In the genomic region with DNA sequence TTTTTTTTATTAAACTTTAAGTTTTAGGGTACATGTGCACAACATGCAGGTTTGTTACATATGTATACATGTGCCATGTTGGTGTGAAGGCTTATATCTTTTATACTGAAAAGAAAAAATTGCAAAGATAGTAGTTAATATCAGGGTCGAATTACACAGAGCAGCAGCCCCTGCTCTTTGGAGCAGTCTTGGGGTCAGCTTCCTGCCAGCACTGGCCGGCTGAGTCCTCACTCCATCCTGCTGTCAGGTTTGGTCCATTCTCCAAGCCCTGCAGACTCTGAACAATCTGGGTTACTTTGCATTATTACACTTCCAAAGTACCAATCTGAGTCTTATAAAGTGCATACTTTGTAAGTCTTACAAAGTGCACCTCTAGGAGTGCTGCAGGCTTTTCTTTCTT, we compare ENCODE assay signal across 16 cellular contexts.
DNase-seq lines count a peak whose midpoint lies in the region; ATAC-seq and TF ChIP-seq lines count a peak whose summit lies in the region.
"Had no signal": no experiment of that assay in that cellular context is flagged by ENCODE, and none has a peak within 500 bp of the region (broad histone marks: within the 10 kb centered on the region; RNA-seq: fewer than 3 reads in every experiment).

No MANE protein-coding gene starts in this region.

- POLR2A ChIA-PET in IMR-90 (lab: Charles Lee; ENCODE audit: unreplicated experiment): no interaction called here

- 0 out of 2 replicates have a peak overlapping the region, but pooled peaks have one; percentile 13 for H3K4ac ChIP-seq in IMR-90 (ENCODE audit: low read depth, low read length)

- no peak overlapping the region for H3K9ac ChIP-seq in IMR-90 (ENCODE audit: low read depth, low read length)

- H3K4me1 Mint-ChIP-seq in osteocyte (ENCODE audit: unreplicated experiment) (peaks cover 89% of the 10 kb centered on the region), T-helper 17 cell (no peaks in the 10 kb centered on the region)
- H3K4me1 Mint-ChIP-seq: B cell had no signal

- no peak overlapping the region for H3K4me2 ChIP-seq in IMR-90 (ENCODE audit: low read depth, low read length)

- H3K79me1 ChIP-seq in IMR-90 (ENCODE audit: low read depth in 1 of 2, low read length in 2 of 2): peaks cover 15 to 29% of the 10 kb centered on the region in 2 experiments

- H3K56ac ChIP-seq in IMR-90 (ENCODE audit: extremely low read depth, insufficient read depth, low read length): no peak overlapping the region

- no peak overlapping the region for H2AK9ac ChIP-seq in IMR-90 (replicated peaks; ENCODE audit: low read depth, low read length, poor library complexity)

- no peak overlapping the region for H2AFZ ChIP-seq in IMR-90 (replicated peaks; ENCODE audit: low read length, poor library complexity)

- H3K27me3 Mint-ChIP-seq in osteocyte (ENCODE audit: unreplicated experiment): no peaks in the 10 kb centered on the region
- peaks cover 6% of the 10 kb centered on the region for H3K27me3 Mint-ChIP-seq in T-helper 17 cell
- H3K27me3 Mint-ChIP-seq: B cell had no signal

- H3K27ac Mint-ChIP-seq in osteocyte (ENCODE audit: unreplicated experiment) (peak overlapping the region; percentile 76), T-helper 17 cell (no peak overlapping the region)
- H3K27ac Mint-ChIP-seq: B cell; CD4-positive, alpha-beta T cell had no signal

- dilution Hi-C loops in IMR-90 (cut with HindIII; ENCODE audit: low sequenced_read_pairs, unreplicated experiment): no loop called here

- H3K36me3 ChIP-seq in IMR-90 (ENCODE audit: control insufficient read depth, insufficient read depth, low read length): peaks cover 10% of the 10 kb centered on the region

- no peak for TF ChIP-seq RAD21 in IMR-90 (IDR thresholded peaks at IDR 0.05; ENCODE audit: low read length)

- H2BK20ac ChIP-seq in IMR-90 (ENCODE audit: low read depth, low read length): no peak overlapping the region

- no peak overlapping the region for H4K91ac ChIP-seq in IMR-90 (ENCODE audit: insufficient read depth, low read depth, low read length)

- H3K9me3 ChIP-seq in IMR-90 (ENCODE audit: control insufficient read depth, insufficient read depth, low read length) (no peaks in the 10 kb centered on the region), T-helper 17 cell (ENCODE audit: control insufficient read depth, low read length, poor library complexity, severe bottlenecking) (no peaks in the 10 kb centered on the region)

- no peak overlapping the region for H2BK15ac ChIP-seq in IMR-90 (ENCODE audit: low read depth, low read length)

- no peaks in the 10 kb centered on the region for H3K9me3 Mint-ChIP-seq in osteocyte (ENCODE audit: unreplicated experiment)
- H3K9me3 Mint-ChIP-seq: CD4-positive, alpha-beta T cell had no signal

- WGBS in IMR-90 (ENCODE audit: extremely low coverage in 2 of 2, insufficient read length in 1 of 2), 2 experiments: no CpG with 5 or more reads among the region's 2 CpGs

- CTCF ChIA-PET in IMR-90 (lab: Yijun Ruan, JAX): interaction anchor here (0.6 kb wide), 1 partner anchor 883 kb away, joined by 3 read pairs; no protein-coding TSS in a partner anchor

- no peak overlapping the region for H2BK5ac ChIP-seq in IMR-90 (ENCODE audit: low read depth, low read length, poor library complexity, severe bottlenecking)

- H3K27ac ChIP-seq in IMR-90 (ENCODE audit: insufficient read depth, low read length): no peak overlapping the region

- DNase-seq in IMR-90: no peak
- DNase-seq in choroid plexus epithelial cell (ENCODE audit: low read depth): peak; percentile 45
- DNase-seq in iPS-NIHi7 (ENCODE audit: extremely low spot score): peak; percentile 20
- DNase-seq in osteocyte (ENCODE audit: extremely low spot score, unreplicated experiment): no peak
- DNase-seq in T-helper 17 cell: no peak
- no peak for DNase-seq in NCI-H146 (lab: John Stamatoyannopoulos, UW)
- DNase-seq in D341Med (ENCODE audit: low spot score): no peak
- DNase-seq: ACHN; C1 segment of cervical spinal cord; Calu3; CD4-positive, alpha-beta T cell; DMS79; HCEC 1CT had no signal

- H4K5ac ChIP-seq in IMR-90 (ENCODE audit: low read depth, low read length): no peak overlapping the region

- intact Hi-C loops in IMR-90 (cut with micrococcal nuclease): no loop called here

- no peak for TF ChIP-seq POLR2A in IMR-90 (IDR thresholded peaks at IDR 0.05; ENCODE audit: low read depth, low read length)

- 0 out of 2 replicates have a peak, but pooled peaks cover 3% of the 10 kb centered on the region for H4K20me1 ChIP-seq in IMR-90 (ENCODE audit: insufficient read depth, low read length)

- no peak overlapping the region for H2BK120ac ChIP-seq in IMR-90 (ENCODE audit: low read depth, low read length)

- no peak overlapping the region for H4K8ac ChIP-seq in IMR-90 (ENCODE audit: low read depth in 2 of 2, low read length in 2 of 2)

- no peak overlapping the region for H3K4me3 ChIP-seq in IMR-90 (ENCODE audit: insufficient read depth, low read depth, low read length)
- no peak overlapping the region for H3K4me3 ChIP-seq in choroid plexus epithelial cell (ENCODE audit: low read depth, low read length)
- H3K4me3 ChIP-seq: GM12878 had no signal

- ATAC-seq in IMR-90 (ENCODE audit: low read depth) (no peak), T-helper 17 cell (no peak), GM18520 (IDR thresholded peaks at IDR 0.05; ENCODE audit: unreplicated experiment) (no peak)
- ATAC-seq: GM12878 had no signal

- peaks cover 26% of the 10 kb centered on the region for H3K9me1 ChIP-seq in IMR-90 (ENCODE audit: insufficient read depth, low read length)

- no peak overlapping the region for H2AK5ac ChIP-seq in IMR-90 (ENCODE audit: low read depth, low read length)

- H3K4me3 Mint-ChIP-seq in osteocyte (ENCODE audit: unreplicated experiment): no peak overlapping the region
- no peak overlapping the region for H3K4me3 Mint-ChIP-seq in T-helper 17 cell
- H3K4me3 Mint-ChIP-seq: B cell; CD4-positive, alpha-beta T cell had no signal

- peaks cover 15% of the 10 kb centered on the region for H3K4me1 ChIP-seq in IMR-90 (ENCODE audit: control insufficient read depth, insufficient read depth, low read length)

- H3K14ac ChIP-seq in IMR-90 (replicated peaks; ENCODE audit: low read depth, low read length): no peak overlapping the region

- no peak overlapping the region for H3K23ac ChIP-seq in IMR-90 (ENCODE audit: low read depth, low read length)

- no peak for TF ChIP-seq CTCF in IMR-90 (conservative IDR thresholded peaks at IDR 0.05; ENCODE audit: low read depth, low read length)
- peak; percentile 37 for TF ChIP-seq CTCF in choroid plexus epithelial cell (conservative IDR thresholded peaks at IDR 0.05; ENCODE audit: low read depth, low read length)
- TF ChIP-seq CTCF in osteocyte (IDR thresholded peaks at IDR 0.05): no peak

- in situ Hi-C loops in IMR-90 (cut with MboI; ENCODE audit: low sequenced_read_pairs): no loop called here

- peaks cover 88% of the 10 kb centered on the region for H3K36me3 Mint-ChIP-seq in osteocyte (ENCODE audit: unreplicated experiment)
- H3K36me3 Mint-ChIP-seq in T-helper 17 cell (ENCODE audit: low read depth): no peaks in the 10 kb centered on the region

- BruUV-seq in IMR-90 (replicated peaks; lab: Mats Ljungman, UMichigan): no TSS peak

- H3K27me3 ChIP-seq in IMR-90 (ENCODE audit: control insufficient read depth, insufficient read depth, low read length): no peaks in the 10 kb centered on the region

- H3K18ac ChIP-seq in IMR-90 (ENCODE audit: low read depth, low read length): no peak overlapping the region

TF ChIP-seq in IMR-90, 13 proteins besides CTCF, POLR2A, EP300 and RAD21:
- TF ChIP-seq CHD1 (IDR thresholded peaks at IDR 0.05; ENCODE audit: low read depth, low read length) (no peak), FOS (IDR thresholded peaks at IDR 0.05; ENCODE audit: low read depth, low read length) (no peak), MAZ (IDR thresholded peaks at IDR 0.05; ENCODE audit: borderline replicate concordance, low read depth, low read length) (no peak), MAFK (IDR thresholded peaks at IDR 0.05; ENCODE audit: low read depth, low read length) (no peak), SMC3 (IDR thresholded peaks at IDR 0.05; ENCODE audit: low read depth, low read length) (no peak), BHLHE40 (IDR thresholded peaks at IDR 0.05; ENCODE audit: low read depth, low read length) (no peak), NFE2L2 (IDR thresholded peaks at IDR 0.05; ENCODE audit: low read depth, low read length) (no peak), CEBPB (IDR thresholded peaks at IDR 0.05; ENCODE audit: low read depth, low read length) (no peak), RCOR1 (IDR thresholded peaks at IDR 0.05; ENCODE audit: insufficient replicate concordance, low read length) (no peak), RFX5 (IDR thresholded peaks at IDR 0.05; ENCODE audit: low read depth, low read length) (no peak), MXI1 (IDR thresholded peaks at IDR 0.05; ENCODE audit: borderline replicate concordance, low read depth, low read length) (no peak)
- TF ChIP-seq, protein P1, sequence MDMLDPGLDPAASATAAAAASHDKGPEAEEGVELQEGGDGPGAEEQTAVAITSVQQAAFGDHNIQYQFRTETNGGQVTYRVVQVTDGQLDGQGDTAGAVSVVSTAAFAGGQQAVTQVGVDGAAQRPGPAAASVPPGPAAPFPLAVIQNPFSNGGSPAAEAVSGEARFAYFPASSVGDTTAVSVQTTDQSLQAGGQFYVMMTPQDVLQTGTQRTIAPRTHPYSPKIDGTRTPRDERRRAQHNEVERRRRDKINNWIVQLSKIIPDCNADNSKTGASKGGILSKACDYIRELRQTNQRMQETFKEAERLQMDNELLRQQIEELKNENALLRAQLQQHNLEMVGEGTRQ (IDR thresholded peaks at IDR 0.05; ENCODE audit: low read depth, low read length): no peak
- TF ChIP-seq, protein P2, sequence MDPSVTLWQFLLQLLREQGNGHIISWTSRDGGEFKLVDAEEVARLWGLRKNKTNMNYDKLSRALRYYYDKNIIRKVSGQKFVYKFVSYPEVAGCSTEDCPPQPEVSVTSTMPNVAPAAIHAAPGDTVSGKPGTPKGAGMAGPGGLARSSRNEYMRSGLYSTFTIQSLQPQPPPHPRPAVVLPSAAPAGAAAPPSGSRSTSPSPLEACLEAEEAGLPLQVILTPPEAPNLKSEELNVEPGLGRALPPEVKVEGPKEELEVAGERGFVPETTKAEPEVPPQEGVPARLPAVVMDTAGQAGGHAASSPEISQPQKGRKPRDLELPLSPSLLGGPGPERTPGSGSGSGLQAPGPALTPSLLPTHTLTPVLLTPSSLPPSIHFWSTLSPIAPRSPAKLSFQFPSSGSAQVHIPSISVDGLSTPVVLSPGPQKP (IDR thresholded peaks at IDR 0.05; ENCODE audit: borderline replicate concordance, low read depth, low read length): no peak

Comparison
In these comparisons a context has a peak if more than half of its experiments do, and no peak if none do; other contexts are left out.
1. DNase-seq: peak in choroid plexus epithelial cell (single experiment) and iPS-NIHi7 (single experiment); none in IMR-90 (single experiment), osteocyte (single experiment), T-helper 17 cell (0 of 3), NCI-H146 (single experiment) and D341Med (single experiment).